ENCODE assay signal across 20 cellular contexts in the genomic region with DNA sequence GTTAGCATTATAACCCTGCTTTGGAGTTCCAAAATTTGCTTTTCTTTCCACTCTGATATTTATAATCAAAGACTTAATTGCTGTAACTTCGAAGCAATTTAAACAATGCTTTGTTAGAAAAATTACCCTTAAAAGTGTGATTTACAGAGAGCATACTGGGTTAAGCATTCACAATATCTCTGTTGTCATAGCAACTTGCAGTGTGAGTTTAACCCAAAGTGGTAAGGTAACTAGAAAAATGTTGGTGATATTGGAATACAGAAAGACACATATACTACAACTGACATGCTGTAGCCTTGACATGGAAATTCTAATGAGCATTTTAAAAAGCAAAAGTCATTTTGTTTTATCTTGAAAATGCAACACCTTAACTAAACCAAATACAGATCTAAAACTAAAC.
DNase-seq lines count a peak whose midpoint lies in the region; ATAC-seq, FAIRE-seq and TF ChIP-seq lines count a peak whose summit lies in the region.
"Had no signal": no experiment of that assay in that cellular context is flagged by ENCODE, and none has a peak within 500 bp of the region (broad histone marks: within the 10 kb centered on the region; RNA-seq: fewer than 3 reads in every experiment).

No MANE protein-coding gene starts in this region.

- H3K27ac ChIP-seq in HepG2 (ENCODE audit: extremely low read length, insufficient read depth, low read length): no peak overlapping the region
- H3K27ac ChIP-seq in right lobe of liver: no peak overlapping the region
- no peak overlapping the region for H3K27ac ChIP-seq in K562 (ENCODE audit: extremely low read depth, low read depth, low read length)
- H3K27ac ChIP-seq: 22Rv1, BLaER1 had no signal

- no peaks in the 10 kb centered on the region for H3K79me2 ChIP-seq in HepG2 (ENCODE audit: insufficient read depth, low read length)
- no peaks in the 10 kb centered on the region for H3K79me2 ChIP-seq in K562 (ENCODE audit: control insufficient read depth, insufficient read depth, low read length)

- no peak for TF ChIP-seq POLR2A in HepG2 (IDR thresholded peaks at IDR 0.05; ENCODE audit: insufficient read depth in 1 of 2, low read depth in 2 of 2, low read length in 2 of 2)
- TF ChIP-seq POLR2A in right lobe of liver (IDR thresholded peaks at IDR 0.05): no peak
- TF ChIP-seq POLR2A in K562 (conservative IDR thresholded peaks at IDR 0.05): no peak

- no peaks in the 10 kb centered on the region for H3K9me1 ChIP-seq in K562 (ENCODE audit: control insufficient read depth, insufficient read depth, low read length)

- 0% methylated on average over 1 of the region's 1 CpG for WGBS in HepG2 (ENCODE audit: low lambda C conversion rate)
- WGBS in right lobe of liver (ENCODE audit: insufficient coverage, low coverage, low lambda C conversion rate, missing lambda C conversion rate): 63% methylated on average over 1 of the region's 1 CpG
- WGBS in K562 (ENCODE audit: insufficient coverage, low coverage, missing lambda C conversion rate): 0% methylated on average over 1 of the region's 1 CpG

- H4K20me1 ChIP-seq in HepG2 (ENCODE audit: insufficient read depth, low read length): no peaks in the 10 kb centered on the region
- no peaks in the 10 kb centered on the region for H4K20me1 ChIP-seq in K562 (replicated peaks; ENCODE audit: control insufficient read depth, insufficient read depth, low read length)
- H4K20me1 ChIP-seq: BLaER1 had no signal

- in situ Hi-C loops in HepG2 (cut with HindIII; ENCODE audit: extremely low pct_ligation_motif_present, low pct_unique_long_range_greater_than_20kb) (loop anchor here (10.0 kb wide), 1 partner anchor 432 kb away; no protein-coding TSS in a partner anchor), K562 (cut with MboI) (no loop called here)

- H3K36me3 ChIP-seq in HepG2 (replicated peaks in 1 of 2; ENCODE audit: control insufficient read depth in 1 of 2, insufficient read depth in 2 of 2, low read length in 2 of 2) (no peaks in the 10 kb centered on the region), right lobe of liver (no peaks in the 10 kb centered on the region), K562 (ENCODE audit: control insufficient read depth, insufficient read depth, low read length) (no peaks in the 10 kb centered on the region)
- H3K36me3 ChIP-seq: BE2C, BLaER1 had no signal

- no peaks in the 10 kb centered on the region for H3K9me3 ChIP-seq in HepG2 (ENCODE audit: low read length)
- H3K9me3 ChIP-seq in right lobe of liver: no peaks in the 10 kb centered on the region
- no peaks in the 10 kb centered on the region for H3K9me3 ChIP-seq in K562 (replicated peaks; ENCODE audit: control insufficient read depth, insufficient read depth, low read depth, low read length)
- H3K9me3 ChIP-seq: BE2C had no signal

- intact Hi-C loops in HepG2 (cut with micrococcal nuclease; ENCODE audit: unreplicated experiment): no loop called here
- intact Hi-C loops in right lobe of liver (cut with DNase I): no loop called here
- intact Hi-C loops in K562 (cut with micrococcal nuclease): no loop called here
- intact Hi-C loops in left ventricle myocardium superior (cut with micrococcal nuclease): no loop called here

- H3K4me3 ChIP-seq in HepG2 (replicated peaks in 1 of 3; ENCODE audit: insufficient read depth in 1 of 3, low read depth in 2 of 3, low read length in 3 of 3) (no peak overlapping the region), right lobe of liver (no peak overlapping the region), K562 (no peak overlapping the region)
- H3K4me3 ChIP-seq: BLaER1 had no signal

- TF ChIP-seq EP300 in HepG2 (IDR thresholded peaks at IDR 0.05; ENCODE audit: low read depth in 2 of 2, low read length in 2 of 2) (no peak), HepG2 (CRISPR knock-in tag; IDR thresholded peaks at IDR 0.05; ENCODE audit: borderline replicate concordance) (no peak), K562 (IDR thresholded peaks at IDR 0.05; ENCODE audit: low read length) (no peak)

- CTCF ChIA-PET in HepG2 (lab: Yijun Ruan, JAX; ENCODE audit: low intra/inter-chr PET ratio, low total read pairs): no interaction called here
- CTCF ChIA-PET in K562 (lab: Yijun Ruan, JAX; ENCODE audit: low intra/inter-chr PET ratio): no interaction called here

- TF ChIP-seq RAD21 in HepG2 (CRISPR knock-in tag; IDR thresholded peaks at IDR 0.05) (no peak), K562 (CRISPR knock-in tag; conservative IDR thresholded peaks at IDR 0.05 in 1 of 2, IDR thresholded peaks at IDR 0.05 in 1 of 2) (no peak)

- H3K9ac ChIP-seq in HepG2 (ENCODE audit: insufficient read depth, low read depth, low read length): no peak overlapping the region
- H3K9ac ChIP-seq in K562 (ENCODE audit: insufficient read depth in 1 of 2, low read depth in 2 of 2, low read length in 2 of 2): no peak overlapping the region
- H3K9ac ChIP-seq: BLaER1 had no signal

- BruUV-seq in HepG2 (replicated peaks; lab: Mats Ljungman, UMichigan) (no TSS peak), K562 (replicated peaks; lab: Mats Ljungman, UMichigan) (no TSS peak)

- no peak overlapping the region for H2AFZ ChIP-seq in HepG2 (ENCODE audit: low read length)
- no peak overlapping the region for H2AFZ ChIP-seq in K562 (ENCODE audit: low read depth, low read length)

- H3K4me2 ChIP-seq in HepG2 (ENCODE audit: low read depth, low read length) (no peak overlapping the region), K562 (ENCODE audit: insufficient read depth, low read length) (no peak overlapping the region)

- no peak for ATAC-seq in HepG2
- no peak for ATAC-seq in right lobe of liver
- no peak for ATAC-seq in K562
- no peak for ATAC-seq in left ventricle myocardium superior
- ATAC-seq in HG03565 (IDR thresholded peaks at IDR 0.05; ENCODE audit: unreplicated experiment): no peak

- no peak for DNase-seq in HepG2 (ENCODE audit: low spot score)
- DNase-seq in right lobe of liver: no peak
- DNase-seq in K562 (ENCODE audit: extremely low read depth in 1 of 4, low spot score in 3 of 4): no peak
- DNase-seq in left ventricle myocardium superior: no peak
- DNase-seq: ACHN; BE2C; C1 segment of cervical spinal cord; CD4-positive, alpha-beta memory T cell; CD4-positive, CD25-positive, alpha-beta regulatory T cell; CD8-positive, alpha-beta memory T cell; COR-L47; DMS79 treated with DMSO at 0.1 percent for 48 hours; GF-D8 had no signal

- POLR2A ChIA-PET in HepG2 (lab: Yijun Ruan, JAX): no interaction called here
- POLR2A ChIA-PET in K562 (lab: Yijun Ruan, JAX): no interaction called here

- TF ChIP-seq CTCF in HepG2 (CRISPR knock-in tag; IDR thresholded peaks at IDR 0.05) (no peak), right lobe of liver (IDR thresholded peaks at IDR 0.05) (no peak), K562 (IDR thresholded peaks at IDR 0.05 in 2 of 3, conservative IDR thresholded peaks at IDR 0.05 in 1 of 3; ENCODE audit: insufficient read depth in 2 of 3, low read depth in 1 of 3, low read length in 3 of 3) (no peak)

- H3K27me3 ChIP-seq in HepG2 (ENCODE audit: control insufficient read depth in 1 of 2, insufficient read depth in 2 of 2, low read length in 2 of 2) (peaks cover 0 to 14% of the 10 kb centered on the region in 2 experiments; a peak in 2 of 5 replicates), right lobe of liver (no peaks in the 10 kb centered on the region), K562 (ENCODE audit: control insufficient read depth in 2 of 2, insufficient read depth in 2 of 2, low read length in 2 of 2) (no peaks in the 10 kb centered on the region)
- H3K27me3 ChIP-seq: BE2C, BLaER1 had no signal

- FAIRE-seq in HepG2 (lab: Jason Lieb, UNC): peak; percentile 12
- FAIRE-seq in K562 (lab: Jason Lieb, UNC): no peak
- FAIRE-seq: A204.1, G401.6, GM12892, GM18507 had no signal

- H3K4me1 ChIP-seq in HepG2 (ENCODE audit: insufficient read depth, low read length): no peaks in the 10 kb centered on the region
- H3K4me1 ChIP-seq in right lobe of liver: no peaks in the 10 kb centered on the region
- no peaks in the 10 kb centered on the region for H3K4me1 ChIP-seq in K562 (replicated peaks in 1 of 2; ENCODE audit: control insufficient read depth in 2 of 2, insufficient read depth in 2 of 2, low read length in 2 of 2)
- H3K4me1 ChIP-seq: BE2C had no signal

TF ChIP-seq in HepG2, 621 proteins besides CTCF, POLR2A, EP300 and RAD21 (continues in another document):
- peak; percentile 42; the same call in 1 of the 2 replicates for TF ChIP-seq RFX1 (IDR thresholded peaks at IDR 0.05)
- TF ChIP-seq ZNF253 (CRISPR knock-in tag; IDR thresholded peaks at IDR 0.05; ENCODE audit: borderline replicate concordance): no peak
- no peak for TF ChIP-seq SOX5 (CRISPR knock-in tag; IDR thresholded peaks at IDR 0.05; ENCODE audit: borderline replicate concordance)
- TF ChIP-seq, protein P1, sequence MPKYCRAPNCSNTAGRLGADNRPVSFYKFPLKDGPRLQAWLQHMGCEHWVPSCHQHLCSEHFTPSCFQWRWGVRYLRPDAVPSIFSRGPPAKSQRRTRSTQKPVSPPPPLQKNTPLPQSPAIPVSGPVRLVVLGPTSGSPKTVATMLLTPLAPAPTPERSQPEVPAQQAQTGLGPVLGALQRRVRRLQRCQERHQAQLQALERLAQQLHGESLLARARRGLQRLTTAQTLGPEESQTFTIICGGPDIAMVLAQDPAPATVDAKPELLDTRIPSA (CRISPR knock-in tag; IDR thresholded peaks at IDR 0.05; ENCODE audit: borderline replicate concordance): no peak

TF ChIP-seq in K562, 482 proteins besides CTCF, POLR2A, EP300 and RAD21:
- no peak for TF ChIP-seq SRF (CRISPR knock-in tag; IDR thresholded peaks at IDR 0.05)
- no peak for TF ChIP-seq BHLHE40 (IDR thresholded peaks at IDR 0.05; ENCODE audit: low read length)
- TF ChIP-seq ZNF217 (CRISPR knock-in tag; IDR thresholded peaks at IDR 0.05): no peak
- no peak for TF ChIP-seq JUN (IDR thresholded peaks at IDR 0.05; ENCODE audit: borderline replicate concordance, low read depth, low read length)
- TF ChIP-seq JUN (CRISPR knock-in tag; IDR thresholded peaks at IDR 0.05; ENCODE audit: borderline replicate concordance): no peak
- TF ChIP-seq RFX1 (IDR thresholded peaks at IDR 0.05): peak; percentile 50
